ENCODE assay signal across 11 cellular contexts in genomic region chr7:114426824-114427223, GRCh38. TPM values are rescaled to one million over a fixed set of nuclear protein-coding genes. Genes with fewer than 3 reads are reported as not detected.
DNase-seq lines count a peak whose midpoint lies in the region; ATAC-seq, FAIRE-seq and TF ChIP-seq lines count a peak whose summit lies in the region.
"Had no signal": no experiment of that assay in that cellular context is flagged by ENCODE, and none has a peak within 500 bp of the region (broad histone marks: within the 10 kb centered on the region; RNA-seq: fewer than 3 reads in every experiment).

No MANE protein-coding gene starts in this region.

- H3K4me3 ChIP-seq in Panc1 (ENCODE audit: low read depth in 2 of 2, low read length in 2 of 2) (no peak overlapping the region), fibroblast of lung (replicated peaks in 1 of 4; ENCODE audit: control extremely low read depth in 1 of 4, insufficient read depth in 1 of 4, low read depth in 3 of 4, low read length in 4 of 4) (no peak overlapping the region), Caco-2 (ENCODE audit: low read depth, low read length) (no peak overlapping the region)
- H3K4me3 ChIP-seq: tibial artery had no signal

- H3K27me3 Mint-ChIP-seq in Caco-2 (ENCODE audit: insufficient read depth, unreplicated experiment), result no peaks in the 10 kb centered on the region
- H3K27me3 Mint-ChIP-seq: activated CD8-positive, alpha-beta memory T cell treated with anti-CD3 and anti-CD28 coated beads, Interleukin-2, amount 10 ng/mL, durations not matched to agents 7 days and 5 days had no signal

- H3K36me3 Mint-ChIP-seq in Caco-2 (ENCODE audit: insufficient read depth, unreplicated experiment), result no peaks in the 10 kb centered on the region
- H3K36me3 Mint-ChIP-seq: activated CD8-positive, alpha-beta memory T cell treated with anti-CD3 and anti-CD28 coated beads, Interleukin-2, amount 10 ng/mL, durations not matched to agents 7 days and 5 days had no signal

- TF ChIP-seq CTCF in Panc1 (IDR thresholded peaks at IDR 0.05) (peak; percentile 46; the same call in 1 of the 2 replicates), fibroblast of lung (conservative IDR thresholded peaks at IDR 0.05 in 1 of 2, IDR thresholded peaks at IDR 0.05 in 1 of 2; ENCODE audit: low read depth in 1 of 2, low read length in 2 of 2) (peak; percentile 31 to 53), Caco-2 (IDR thresholded peaks at IDR 0.05; ENCODE audit: insufficient read depth in 1 of 2, low read depth in 1 of 2, low read length in 1 of 2, severe bottlenecking in 1 of 2, unreplicated experiment in 1 of 2) (peak in 1 of 2 experiments; percentile 11)

- in situ Hi-C loops in Panc1 (cut with HindIII; ENCODE audit: low pct_unique_long_range_greater_than_20kb, low sequenced_read_pairs), result no loop called here

- ATAC-seq in Panc1, result 0 out of 2 replicates have a peak, but pooled peaks have one; percentile 65
- no peak for ATAC-seq in HG03354 (IDR thresholded peaks at IDR 0.05; ENCODE audit: poor library complexity, severe bottlenecking, unreplicated experiment)
- ATAC-seq in HG03342 (IDR thresholded peaks at IDR 0.05; ENCODE audit: unreplicated experiment), result no peak
- ATAC-seq: activated CD8-positive, alpha-beta memory T cell treated with anti-CD3 and anti-CD28 coated beads, Interleukin-2, amount 10 ng/mL, durations not matched to agents 7 days and 5 days had no signal

- CTCF ChIA-PET in Panc1 (lab: Charles Lee) (interaction anchor here (0.6 to 1.8 kb wide), 6 partner anchors 12 to 345 kb away, joined by 3 to 11 read pairs (median 6); partner anchors contain the start of gene FOXP2), Caco-2 (lab: Charles Lee) (interaction anchor here (0.7 to 1.3 kb wide), 3 partner anchors 24 to 237 kb away, joined by 3 to 15 read pairs (median 6); no protein-coding TSS in a partner anchor)

- intact Hi-C loops in Panc1 (cut with micrococcal nuclease; ENCODE audit: unreplicated experiment), result loop anchor here (2.0 kb wide), 2 partner anchors 112 to 236 kb away; no protein-coding TSS in a partner anchor
- intact Hi-C loops in Caco-2 (cut with micrococcal nuclease; ENCODE audit: unreplicated experiment), result loop anchor here (1.0 kb wide), 1 partner anchor 236 kb away; no protein-coding TSS in a partner anchor

- H3K4me3 Mint-ChIP-seq in Caco-2 (ENCODE audit: unreplicated experiment), result no peak overlapping the region
- H3K4me3 Mint-ChIP-seq: activated CD8-positive, alpha-beta memory T cell treated with anti-CD3 and anti-CD28 coated beads, Interleukin-2, amount 10 ng/mL, durations not matched to agents 7 days and 5 days had no signal

- H3K79me2 ChIP-seq in fibroblast of lung (ENCODE audit: control insufficient read depth, insufficient read depth, low read length), result no peaks in the 10 kb centered on the region

- H4K20me1 ChIP-seq in fibroblast of lung (ENCODE audit: control insufficient read depth, extremely low read depth, insufficient read depth, low read length), result no peaks in the 10 kb centered on the region

- peak; percentile 6 for FAIRE-seq in H54 (lab: Jason Lieb, UNC)

- H3K27ac ChIP-seq in Panc1 (ENCODE audit: low read length) (no peak overlapping the region), fibroblast of lung (ENCODE audit: insufficient read depth, low read length) (no peak overlapping the region)
- H3K27ac ChIP-seq: tibial artery had no signal

- no peak for TF ChIP-seq POLR2A in H54 (IDR thresholded peaks at IDR 0.05; ENCODE audit: low read depth, low read length)

- no peaks in the 10 kb centered on the region for H3K36me3 ChIP-seq in Panc1 (ENCODE audit: control insufficient read depth, insufficient read depth, low read length)
- no peaks in the 10 kb centered on the region for H3K36me3 ChIP-seq in fibroblast of lung (ENCODE audit: control insufficient read depth, insufficient read depth, low read length)
- no peaks in the 10 kb centered on the region for H3K36me3 ChIP-seq in Caco-2 (ENCODE audit: control insufficient read depth, insufficient read depth, low read length)
- H3K36me3 ChIP-seq: tibial artery had no signal

- no peaks in the 10 kb centered on the region for H3K9me3 Mint-ChIP-seq in Caco-2 (ENCODE audit: unreplicated experiment)

- no peak overlapping the region for H2AFZ ChIP-seq in fibroblast of lung (ENCODE audit: low read length)

- H3K27me3 ChIP-seq in Panc1 (ENCODE audit: control insufficient read depth, insufficient read depth, low read length), result no peaks in the 10 kb centered on the region
- no peaks in the 10 kb centered on the region for H3K27me3 ChIP-seq in fibroblast of lung (ENCODE audit: control insufficient read depth, insufficient read depth, low read length)
- no peaks in the 10 kb centered on the region for H3K27me3 ChIP-seq in Caco-2 (replicated peaks; ENCODE audit: control insufficient read depth, insufficient read depth, low read length)
- H3K27me3 ChIP-seq: tibial artery had no signal

- peak; percentile 15 for DNase-seq in A172 (ENCODE audit: low spot score)
- DNase-seq in H54 (ENCODE audit: insufficient read length, low spot score), result no peak
- no peak for DNase-seq in Panc1 (ENCODE audit: low read depth, low spot score)
- DNase-seq in fibroblast of lung (ENCODE audit: low read depth in 2 of 2), result peak; percentile 20 to 58
- DNase-seq in UCSD-AML1 (lab: John Stamatoyannopoulos, UW; ENCODE audit: unreplicated experiment), result no peak
- no peak for DNase-seq in Caco-2
- DNase-seq: activated CD8-positive, alpha-beta memory T cell treated with anti-CD3 and anti-CD28 coated beads, Interleukin-2, amount 10 ng/mL, durations not matched to agents 7 days and 5 days; DMS79; tibial artery had no signal

- no peak overlapping the region for H3K4me2 ChIP-seq in fibroblast of lung (ENCODE audit: extremely low read depth, insufficient read depth, low read length)

- no peak overlapping the region for H3K27ac Mint-ChIP-seq in Caco-2 (ENCODE audit: unreplicated experiment)
- H3K27ac Mint-ChIP-seq: activated CD8-positive, alpha-beta memory T cell treated with anti-CD3 and anti-CD28 coated beads, Interleukin-2, amount 10 ng/mL, durations not matched to agents 7 days and 5 days had no signal

- H3K9me3 ChIP-seq in Panc1 (ENCODE audit: control insufficient read depth, insufficient read depth, low read depth, low read length), result no peaks in the 10 kb centered on the region
- no peaks in the 10 kb centered on the region for H3K9me3 ChIP-seq in fibroblast of lung (ENCODE audit: control insufficient read depth, insufficient read depth, low read depth, low read length)
- no peaks in the 10 kb centered on the region for H3K9me3 ChIP-seq in Caco-2
- H3K9me3 ChIP-seq: tibial artery had no signal

- POLR2A ChIA-PET in Panc1 (lab: Charles Lee), result interaction anchor here (0.6 kb wide), 2 partner anchors 20 to 117 kb away, joined by 3 to 4 read pairs; no protein-coding TSS in a partner anchor
- POLR2A ChIA-PET in Caco-2 (lab: Charles Lee), result no interaction called here

- no peak overlapping the region for H3K9ac ChIP-seq in fibroblast of lung (ENCODE audit: insufficient read depth, low read length)

- BruUV-seq in Panc1 (replicated peaks; lab: Mats Ljungman, UMichigan), result no TSS peak
- BruUV-seq in Caco-2 (replicated peaks; lab: Mats Ljungman, UMichigan), result no TSS peak

- H3K4me1 ChIP-seq in Panc1 (ENCODE audit: control insufficient read depth, insufficient read depth, low read length), result no peaks in the 10 kb centered on the region; the same call in 1 of the 2 replicates
- no peaks in the 10 kb centered on the region for H3K4me1 ChIP-seq in fibroblast of lung (ENCODE audit: control insufficient read depth, extremely low read depth, insufficient read depth, low read length)
- no peaks in the 10 kb centered on the region for H3K4me1 ChIP-seq in Caco-2
- H3K4me1 ChIP-seq: tibial artery had no signal

- H3K4me1 Mint-ChIP-seq in Caco-2 (ENCODE audit: low read depth, unreplicated experiment), result no peaks in the 10 kb centered on the region
- H3K4me1 Mint-ChIP-seq: activated CD8-positive, alpha-beta memory T cell treated with anti-CD3 and anti-CD28 coated beads, Interleukin-2, amount 10 ng/mL, durations not matched to agents 7 days and 5 days had no signal

RNA-seq across cellular contexts. Expression of gene FOXP2, which starts 12.2 kb away (rescaled TPM):
- 0.12 and 0.14 TPM in 2 replicates for total RNA-seq in A172 (2014; rRNA removed; shearing (Covaris generic))
- total RNA-seq in Panc1 (2021; ENCODE audit: unreplicated experiment) (0.54 TPM), fibroblast of lung (4.9 and 8.4 TPM in 2 replicates), Caco-2 (2022) (not detected in 2 replicates)
- 6.8 TPM for polyA plus RNA-seq in Panc1 (2012; ENCODE audit: insufficient read length)
- 2.8 and 5.4 TPM in 2 replicates for polyA plus RNA-seq in fibroblast of lung
- polyA plus RNA-seq in fibroblast of lung (2012), result 1.2 and 2.7 TPM in 2 replicates
- 1.3 and 4.4 TPM in 2 replicates for polyA minus RNA-seq in fibroblast of lung (ENCODE audit: low replicate concordance)

Comparison
In these comparisons a context has a peak if more than half of its experiments do, and no peak if none do; other contexts are left out.
1. DNase-seq: peak in A172 (single experiment) and fibroblast of lung (2 of 2); none in H54 (single experiment), Panc1 (single experiment), UCSD-AML1 (single experiment) and Caco-2 (0 of 2).